ENCODE assay signal across 16 cellular contexts in the genomic region with DNA sequence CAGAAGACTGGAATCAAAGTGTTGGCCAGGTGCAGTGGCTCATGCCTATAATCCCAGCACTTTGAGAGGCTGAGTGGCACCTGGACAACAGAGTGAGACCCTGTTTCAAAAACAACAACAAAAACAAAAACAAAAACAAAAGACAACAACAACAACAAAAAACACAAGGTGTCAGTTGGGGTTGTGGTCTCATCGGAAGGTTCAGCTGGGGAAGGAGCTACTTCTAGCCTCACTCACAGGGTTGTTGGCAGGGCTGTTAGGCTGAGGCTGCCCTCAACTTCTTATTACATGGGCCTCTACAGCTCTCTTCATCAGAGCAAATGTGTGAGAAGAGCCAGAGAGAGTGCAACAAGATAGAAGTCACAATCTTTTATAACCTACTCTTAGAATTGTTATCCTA. TPM values are rescaled to one million over a fixed set of nuclear protein-coding genes. Genes with fewer than 3 reads are reported as not detected.
A peak's percentile ranks its signal among the peaks of the same experiment; 100 is the strongest.
DNase-seq lines count a peak whose midpoint lies in the region; ATAC-seq and TF ChIP-seq lines count a peak whose summit lies in the region.
"Had no signal": no experiment of that assay in that cellular context is flagged by ENCODE, and none has a peak within 500 bp of the region (broad histone marks: within the 10 kb centered on the region; RNA-seq: fewer than 3 reads in every experiment).

No MANE protein-coding gene starts in this region.

- H3K4me3 Mint-ChIP-seq in T-helper 2 cell treated with Interferon-gamma antibody and Interleukin-4, amounts not matched to agents 5 μg/mL and 100 μg/mL, for 36 hours = peak overlapping the region; percentile 52
- H3K4me3 Mint-ChIP-seq in CD14-positive monocyte = no peak overlapping the region
- H3K4me3 Mint-ChIP-seq in activated CD8-positive, alpha-beta T cell treated with anti-CD3 and anti-CD28 coated beads for 36 hours = no peak overlapping the region

- POLR2A ChIA-PET in activated CD8-positive, alpha-beta T cell treated with anti-CD3 and anti-CD28 coated beads for 36 hours (lab: Charles Lee) = interaction anchor here (0.5 to 2.3 kb wide), 5 partner anchors 9 to 829 kb away, joined by 3 to 7 read pairs (median 5); no protein-coding TSS in a partner anchor

- DNase-seq in T-helper 2 cell treated with Interferon-gamma antibody and Interleukin-4, amounts not matched to agents 5 μg/mL and 100 μg/mL, for 36 hours (ENCODE audit: low spot score) = no peak
- DNase-seq in T-helper 2 cell (no peak), CD14-positive monocyte (ENCODE audit: low spot score) (no peak), epithelial cell of prostate (ENCODE audit: low read depth, low spot score) (no peak), CD1c-positive myeloid dendritic cell (ENCODE audit: extremely low spot score) (no peak), KBM-7 (no peak)
- DNase-seq in activated CD8-positive, alpha-beta T cell treated with anti-CD3 and anti-CD28 coated beads for 36 hours = peak; percentile 19
- DNase-seq: 8988T, DMS79 treated with DMSO at 0.1 percent for 48 hours, NCI-H1417, NCI-H187 treated with DMSO at 0.1 percent for 48 hours, NCI-H345, NCI-H526, PC-3 had no signal

- peak; percentile 42 for ATAC-seq in activated CD8-positive, alpha-beta T cell treated with anti-CD3 and anti-CD28 coated beads for 36 hours
- ATAC-seq in GM18517 (IDR thresholded peaks at IDR 0.05; ENCODE audit: unreplicated experiment) = no peak
- ATAC-seq: PC-3 had no signal

- in situ Hi-C loops in KBM-7 (cut with MboI; ENCODE audit: low pct_unique_long_range_greater_than_20kb, low sequenced_read_pairs) = no loop called here

- H3K4me1 Mint-ChIP-seq in T-helper 2 cell treated with Interferon-gamma antibody and Interleukin-4, amounts not matched to agents 5 μg/mL and 100 μg/mL, for 36 hours (ENCODE audit: low read depth) = peaks cover 44% of the 10 kb centered on the region
- H3K4me1 Mint-ChIP-seq in CD14-positive monocyte = peaks cover 48% of the 10 kb centered on the region
- peaks cover 29% of the 10 kb centered on the region for H3K4me1 Mint-ChIP-seq in activated CD8-positive, alpha-beta T cell treated with anti-CD3 and anti-CD28 coated beads for 36 hours (ENCODE audit: low read depth)

- H3K27ac Mint-ChIP-seq in T-helper 2 cell treated with Interferon-gamma antibody and Interleukin-4, amounts not matched to agents 5 μg/mL and 100 μg/mL, for 36 hours = peak overlapping the region; percentile 41
- H3K27ac Mint-ChIP-seq in CD14-positive monocyte = peak overlapping the region; percentile 18 to 79 (median 65)
- H3K27ac Mint-ChIP-seq in activated CD8-positive, alpha-beta T cell treated with anti-CD3 and anti-CD28 coated beads for 36 hours = peak overlapping the region; percentile 70

- CTCF ChIA-PET in activated CD8-positive, alpha-beta T cell treated with anti-CD3 and anti-CD28 coated beads for 36 hours (lab: Charles Lee) = interaction anchor here (0.9 to 3.1 kb wide), 6 partner anchors 8 to 63 kb away, joined by 3 to 20 read pairs (median 7); no protein-coding TSS in a partner anchor

- H3K36me3 Mint-ChIP-seq in T-helper 2 cell treated with Interferon-gamma antibody and Interleukin-4, amounts not matched to agents 5 μg/mL and 100 μg/mL, for 36 hours (ENCODE audit: low read depth) = peaks cover 12% of the 10 kb centered on the region
- H3K36me3 Mint-ChIP-seq in CD14-positive monocyte = peaks cover 0 to 2% of the 10 kb centered on the region in 2 donors
- H3K36me3 Mint-ChIP-seq in activated CD8-positive, alpha-beta T cell treated with anti-CD3 and anti-CD28 coated beads for 36 hours (ENCODE audit: low read depth) = peaks cover 8% of the 10 kb centered on the region

- H3K27ac ChIP-seq in epithelial cell of prostate = peak overlapping the region; percentile 68
- H3K27ac ChIP-seq: RWPE1 had no signal

- intact Hi-C loops in CD14-positive monocyte (cut with micrococcal nuclease) = no loop called here
- intact Hi-C loops in activated CD8-positive, alpha-beta T cell treated with anti-CD3 and anti-CD28 coated beads for 36 hours (cut with micrococcal nuclease) = no loop called here

- H3K9me3 Mint-ChIP-seq in T-helper 2 cell treated with Interferon-gamma antibody and Interleukin-4, amounts not matched to agents 5 μg/mL and 100 μg/mL, for 36 hours = peaks cover 18% of the 10 kb centered on the region
- H3K9me3 Mint-ChIP-seq in CD14-positive monocyte = peaks cover 0 to 18% (median 7%) of the 10 kb centered on the region in 7 donors
- peaks cover 13% of the 10 kb centered on the region for H3K9me3 Mint-ChIP-seq in activated CD8-positive, alpha-beta T cell treated with anti-CD3 and anti-CD28 coated beads for 36 hours

- no peaks in the 10 kb centered on the region for H3K27me3 Mint-ChIP-seq in T-helper 2 cell treated with Interferon-gamma antibody and Interleukin-4, amounts not matched to agents 5 μg/mL and 100 μg/mL, for 36 hours (ENCODE audit: low read depth)
- peaks cover 0 to 7% (median 0%) of the 10 kb centered on the region in 3 donors for H3K27me3 Mint-ChIP-seq in CD14-positive monocyte (ENCODE audit: low read depth in 3 of 3)
- no peaks in the 10 kb centered on the region for H3K27me3 Mint-ChIP-seq in activated CD8-positive, alpha-beta T cell treated with anti-CD3 and anti-CD28 coated beads for 36 hours

- no peak for TF ChIP-seq CTCF in CD14-positive monocyte (IDR thresholded peaks at IDR 0.05)
- no peak for TF ChIP-seq CTCF in activated CD8-positive, alpha-beta T cell treated with anti-CD3 and anti-CD28 coated beads for 36 hours (IDR thresholded peaks at IDR 0.05)

RNA-seq across cellular contexts. Expression of a gene that starts 34.6 kb away (rescaled TPM):
- polyA plus RNA-seq in CD14-positive monocyte = 10 to 100 TPM; 33.1 to 38.3 TPM
- total RNA-seq in activated CD8-positive, alpha-beta T cell treated with anti-CD3 and anti-CD28 coated beads for 36 hours = 100 to 1,000 TPM; 119 to 120 TPM
